2 cellular contexts compared by ENCODE assay signal in the genomic region with DNA sequence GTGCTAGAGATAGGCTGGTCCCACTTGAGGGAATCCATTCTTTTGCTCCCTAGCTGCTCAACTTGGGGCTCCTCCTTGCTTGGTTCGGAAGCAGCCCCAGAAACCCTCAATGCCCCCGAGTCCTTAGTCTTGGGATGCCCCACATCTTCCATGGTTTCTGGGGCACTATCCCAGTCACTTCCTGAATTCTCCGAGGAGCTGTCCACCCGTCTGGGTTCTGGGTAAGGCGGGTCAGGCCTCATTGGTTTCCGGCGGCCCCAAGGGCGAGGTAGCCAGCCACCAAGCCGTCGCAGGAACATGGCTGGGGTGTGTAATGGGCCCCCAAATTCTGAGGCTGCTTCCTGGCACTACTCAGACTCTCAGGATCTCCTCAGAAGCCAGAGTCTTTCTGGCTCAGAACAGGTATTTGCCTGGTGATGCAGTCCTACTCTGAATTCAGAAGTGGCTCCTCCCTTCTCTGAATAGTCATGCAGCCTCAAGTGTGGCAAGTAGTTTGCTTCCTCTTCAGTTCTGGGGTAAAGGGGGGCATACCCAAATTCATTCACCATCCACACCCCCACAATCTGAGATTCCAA.
TF ChIP-seq lines count a peak whose summit lies in the region.

No MANE protein-coding gene starts in this region.

TF ChIP-seq in HCT116, 20 proteins besides CTCF, POLR2A, EP300 and RAD21:
- TF ChIP-seq ELF1 (IDR thresholded peaks at IDR 0.05; ENCODE audit: borderline replicate concordance, low read depth) (no peak), ATF3 (IDR thresholded peaks at IDR 0.05) (no peak), ZNF274 (IDR thresholded peaks at IDR 0.05; ENCODE audit: low read depth, low read length) (no peak), SIN3A (IDR thresholded peaks at IDR 0.05; ENCODE audit: low read depth) (no peak), ZFX (IDR thresholded peaks at IDR 0.05) (no peak), EZH2 (IDR thresholded peaks at IDR 0.05) (no peak)
- TF ChIP-seq, protein P1, sequence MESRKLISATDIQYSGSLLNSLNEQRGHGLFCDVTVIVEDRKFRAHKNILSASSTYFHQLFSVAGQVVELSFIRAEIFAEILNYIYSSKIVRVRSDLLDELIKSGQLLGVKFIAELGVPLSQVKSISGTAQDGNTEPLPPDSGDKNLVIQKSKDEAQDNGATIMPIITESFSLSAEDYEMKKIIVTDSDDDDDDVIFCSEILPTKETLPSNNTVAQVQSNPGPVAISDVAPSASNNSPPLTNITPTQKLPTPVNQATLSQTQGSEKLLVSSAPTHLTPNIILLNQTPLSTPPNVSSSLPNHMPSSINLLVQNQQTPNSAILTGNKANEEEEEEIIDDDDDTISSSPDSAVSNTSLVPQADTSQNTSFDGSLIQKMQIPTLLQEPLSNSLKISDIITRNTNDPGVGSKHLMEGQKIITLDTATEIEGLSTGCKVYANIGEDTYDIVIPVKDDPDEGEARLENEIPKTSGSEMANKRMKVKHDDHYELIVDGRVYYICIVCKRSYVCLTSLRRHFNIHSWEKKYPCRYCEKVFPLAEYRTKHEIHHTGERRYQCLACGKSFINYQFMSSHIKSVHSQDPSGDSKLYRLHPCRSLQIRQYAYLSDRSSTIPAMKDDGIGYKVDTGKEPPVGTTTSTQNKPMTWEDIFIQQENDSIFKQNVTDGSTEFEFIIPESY (IDR thresholded peaks at IDR 0.05; ENCODE audit: extremely low read depth, insufficient replicate concordance, low read length), result no peak

TF ChIP-seq in HEK293T, 16 proteins besides CTCF, POLR2A, EP300 and RAD21:
- TF ChIP-seq BHLHE40 (IDR thresholded peaks at IDR 0.05; ENCODE audit: borderline replicate concordance), result no peak
- no peak for TF ChIP-seq ZNF384 (IDR thresholded peaks at IDR 0.05)
- TF ChIP-seq FOXM1 (IDR thresholded peaks at IDR 0.05; ENCODE audit: borderline replicate concordance), result no peak
- TF ChIP-seq HDGF (IDR thresholded peaks at IDR 0.05; ENCODE audit: borderline replicate concordance), result no peak
- no peak for TF ChIP-seq NFRKB (IDR thresholded peaks at IDR 0.05)
- TF ChIP-seq L3MBTL2 (conservative IDR thresholded peaks at IDR 0.05), result no peak
- TF ChIP-seq ARNT (IDR thresholded peaks at IDR 0.05), result no peak
- no peak for TF ChIP-seq ELF4 (IDR thresholded peaks at IDR 0.05)
- TF ChIP-seq FOXA1 (IDR thresholded peaks at IDR 0.05), result no peak
- TF ChIP-seq, protein P2, sequence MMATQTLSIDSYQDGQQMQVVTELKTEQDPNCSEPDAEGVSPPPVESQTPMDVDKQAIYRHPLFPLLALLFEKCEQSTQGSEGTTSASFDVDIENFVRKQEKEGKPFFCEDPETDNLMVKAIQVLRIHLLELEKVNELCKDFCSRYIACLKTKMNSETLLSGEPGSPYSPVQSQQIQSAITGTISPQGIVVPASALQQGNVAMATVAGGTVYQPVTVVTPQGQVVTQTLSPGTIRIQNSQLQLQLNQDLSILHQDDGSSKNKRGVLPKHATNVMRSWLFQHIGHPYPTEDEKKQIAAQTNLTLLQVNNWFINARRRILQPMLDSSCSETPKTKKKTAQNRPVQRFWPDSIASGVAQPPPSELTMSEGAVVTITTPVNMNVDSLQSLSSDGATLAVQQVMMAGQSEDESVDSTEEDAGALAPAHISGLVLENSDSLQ (IDR thresholded peaks at IDR 0.05), result no peak
- TF ChIP-seq SP1 (IDR thresholded peaks at IDR 0.05), result no peak
- TF ChIP-seq CTBP1 (IDR thresholded peaks at IDR 0.05; ENCODE audit: borderline replicate concordance), result no peak
- no peak for TF ChIP-seq FOXK2 (IDR thresholded peaks at IDR 0.05)
- TF ChIP-seq LEF1 (IDR thresholded peaks at IDR 0.05; ENCODE audit: borderline replicate concordance), result no peak
- TF ChIP-seq TARDBP (IDR thresholded peaks at IDR 0.05), result no peak
- TF ChIP-seq SUZ12 (IDR thresholded peaks at IDR 0.05), result no peak
